Comparison of ENCODE assay signal across 8 cellular contexts in genomic region chr2:53715568-53715967, GRCh38. TPM values are rescaled to one million over a fixed set of nuclear protein-coding genes. Genes with fewer than 3 reads are reported as not detected.
DNase-seq lines count a peak whose midpoint lies in the region; ATAC-seq and TF ChIP-seq lines count a peak whose summit lies in the region.

No MANE protein-coding gene starts in this region.

- H3K27me3 ChIP-seq in heart right ventricle (no peaks in the 10 kb centered on the region), OCI-LY3 (ENCODE audit: low read depth, low read length) (no peaks in the 10 kb centered on the region), upper lobe of left lung (no peaks in the 10 kb centered on the region)

- no peak overlapping the region for H3K27ac ChIP-seq in heart right ventricle
- no peak overlapping the region for H3K27ac ChIP-seq in OCI-LY3 (ENCODE audit: low read length)
- no peak overlapping the region for H3K27ac ChIP-seq in upper lobe of left lung

- intact Hi-C loops in heart right ventricle (cut with DNase I) = loop anchor here in 3 of 10 donors (10.0 kb wide), 3 partner anchors 291 to 911 kb away; no protein-coding TSS in a partner anchor
- intact Hi-C loops in left ventricle myocardium superior (cut with micrococcal nuclease) = no loop called here

- no peak overlapping the region for H3K4me3 ChIP-seq in heart right ventricle
- H3K4me3 ChIP-seq in OCI-LY3 (ENCODE audit: low read length) = no peak overlapping the region
- H3K4me3 ChIP-seq in fibroblast of mammary gland (ENCODE audit: control insufficient read depth, low read depth, low read length) = no peak overlapping the region
- H3K4me3 ChIP-seq in upper lobe of left lung = no peak overlapping the region

- peaks cover 0 to 54% (median 0%) of the 10 kb centered on the region in 9 donors for H3K36me3 ChIP-seq in heart right ventricle
- peaks cover 1% of the 10 kb centered on the region for H3K36me3 ChIP-seq in OCI-LY3 (replicated peaks; ENCODE audit: low read depth, low read length)
- H3K36me3 ChIP-seq in upper lobe of left lung = peaks cover 0 to 27% (median 2%) of the 10 kb centered on the region in 4 donors

- H4K20me1 ChIP-seq in OCI-LY3 (ENCODE audit: insufficient read depth, low read length) = no peaks in the 10 kb centered on the region

- ATAC-seq in heart right ventricle (no peak), left ventricle myocardium superior (no peak), upper lobe of left lung (ENCODE audit: low FRiP score in 2 of 2) (no peak), HG03571 (IDR thresholded peaks at IDR 0.05; ENCODE audit: unreplicated experiment) (no peak), GM18520 (IDR thresholded peaks at IDR 0.05; ENCODE audit: unreplicated experiment) (no peak)

- no peak for TF ChIP-seq EP300 in upper lobe of left lung (IDR thresholded peaks at IDR 0.05)

- H3K4me1 ChIP-seq in heart right ventricle (no peaks in the 10 kb centered on the region), OCI-LY3 (ENCODE audit: low read length) (no peaks in the 10 kb centered on the region), upper lobe of left lung (peaks cover 0 to 9% (median 1%) of the 10 kb centered on the region in 4 donors)

- H3K9me3 ChIP-seq in heart right ventricle (peaks cover 0 to 12% (median 0%) of the 10 kb centered on the region in 11 donors), OCI-LY3 (ENCODE audit: insufficient read depth, low read length) (no peaks in the 10 kb centered on the region), upper lobe of left lung (no peaks in the 10 kb centered on the region)

- no peak for TF ChIP-seq POLR2A in upper lobe of left lung (IDR thresholded peaks at IDR 0.05)

- no peak overlapping the region for H3K4me2 ChIP-seq in OCI-LY3 (ENCODE audit: low read length)

- H3K9ac ChIP-seq in OCI-LY3 (ENCODE audit: low read length) = no peak overlapping the region

- no peak overlapping the region for H2AFZ ChIP-seq in OCI-LY3 (ENCODE audit: low read depth, low read length)

- DNase-seq in heart right ventricle (no peak), left ventricle myocardium superior (no peak), fibroblast of mammary gland (ENCODE audit: low read depth) (peak; percentile 27), upper lobe of left lung (no peak), HPDE6-E6E7 (ENCODE audit: extremely low spot score) (no peak)

- TF ChIP-seq CTCF in heart right ventricle (IDR thresholded peaks at IDR 0.05) (peak; percentile 28 to 63 (median 57)), OCI-LY3 (IDR thresholded peaks at IDR 0.05; ENCODE audit: low read depth, low read length) (peak; percentile 43), fibroblast of mammary gland (conservative IDR thresholded peaks at IDR 0.05; ENCODE audit: control insufficient read depth, insufficient read depth, low read depth, low read length) (peak; percentile 45), upper lobe of left lung (IDR thresholded peaks at IDR 0.05) (peak in 5 of 6 experiments; percentile 27 to 33 (median 32))

- H3K79me2 ChIP-seq in OCI-LY3 (ENCODE audit: low read length) = no peaks in the 10 kb centered on the region

RNA-seq across cellular contexts. Expression of gene CHAC2, which starts 52.0 kb away (rescaled TPM):
- 1 to 10 TPM; 1.3 to 5.1 (median 2.1) TPM for total RNA-seq in heart right ventricle
- 1 to 10 TPM; 2.0 to 7.1 TPM for polyA plus RNA-seq in heart right ventricle
- total RNA-seq in left ventricle myocardium superior = 6.0 TPM
- 1 to 10 TPM in 5 of 6 donors, under 1 TPM in 1; 0.55 to 5.2 (median 3.1) TPM for total RNA-seq in upper lobe of left lung
